ENCODE assay signal across 9 cellular contexts in genomic region chr9:4986783-4987182, GRCh38. TPM values are rescaled to one million over a fixed set of nuclear protein-coding genes. Genes with fewer than 3 reads are reported as not detected.
DNase-seq lines count a peak whose midpoint lies in the region; ATAC-seq and TF ChIP-seq lines count a peak whose summit lies in the region.
"Had no signal": no experiment of that assay in that cellular context is flagged by ENCODE, and none has a peak within 500 bp of the region (broad histone marks: within the 10 kb centered on the region; RNA-seq: fewer than 3 reads in every experiment).

No MANE protein-coding gene starts in this region.

- H3K4me3 Mint-ChIP-seq in activated T-cell treated with anti-CD3 and anti-CD28 coated beads, Interleukin-2, amount 50 U/mL, for 72 hours: peak overlapping the region in 1 of 2 donors; percentile 96
- peak overlapping the region; percentile 26 for H3K4me3 Mint-ChIP-seq in activated B cell treated with CpG ODN at 0.5 μM for 24 hours

- H3K4me3 ChIP-seq in gastroesophageal sphincter (peak overlapping the region; percentile 71 to 97), thoracic aorta (peak overlapping the region; percentile 88)

- peak overlapping the region; percentile 89 for H3K27ac Mint-ChIP-seq in activated T-cell treated with anti-CD3 and anti-CD28 coated beads, Interleukin-2, amount 50 U/mL, for 72 hours
- no peak overlapping the region for H3K27ac Mint-ChIP-seq in activated B cell treated with CpG ODN at 0.5 μM for 24 hours

- peaks cover 8 to 14% of the 10 kb centered on the region in 2 donors for H3K36me3 Mint-ChIP-seq in activated T-cell treated with anti-CD3 and anti-CD28 coated beads, Interleukin-2, amount 50 U/mL, for 72 hours (ENCODE audit: insufficient read depth in 2 of 2)
- H3K36me3 Mint-ChIP-seq in activated B cell treated with CpG ODN at 0.5 μM for 24 hours (ENCODE audit: low read depth): peaks cover 11% of the 10 kb centered on the region

- TF ChIP-seq CTCF in activated B cell treated with CpG ODN at 0.5 μM for 24 hours (IDR thresholded peaks at IDR 0.05) (no peak), gastroesophageal sphincter (IDR thresholded peaks at IDR 0.05) (no peak), thoracic aorta (IDR thresholded peaks at IDR 0.05) (no peak), RWPE1 (conservative IDR thresholded peaks at IDR 0.05; ENCODE audit: low read depth) (no peak)

- TF ChIP-seq EP300 in gastroesophageal sphincter (IDR thresholded peaks at IDR 0.05): no peak

- WGBS in gastroesophageal sphincter (ENCODE audit: low coverage in 1 of 2), 2 donors: 67 to 73% methylated on average over 4 of the region's 4 CpGs

- no peaks in the 10 kb centered on the region for H3K27me3 Mint-ChIP-seq in activated T-cell treated with anti-CD3 and anti-CD28 coated beads, Interleukin-2, amount 50 U/mL, for 72 hours (ENCODE audit: low read depth)
- no peaks in the 10 kb centered on the region for H3K27me3 Mint-ChIP-seq in activated B cell treated with CpG ODN at 0.5 μM for 24 hours

- CTCF ChIA-PET in activated B cell treated with CpG ODN at 0.5 μM for 24 hours (lab: Charles Lee): interaction anchor here (0.9 to 6.2 kb wide), 6 partner anchors 62 to 455 kb away, joined by 3 to 54 read pairs (median 6); partner anchors contain the start of gene CDC37L1
- CTCF ChIA-PET in RWPE1 (lab: Yijun Ruan, JAX): no interaction called here

- no peaks in the 10 kb centered on the region for H3K9me3 Mint-ChIP-seq in activated T-cell treated with anti-CD3 and anti-CD28 coated beads, Interleukin-2, amount 50 U/mL, for 72 hours
- H3K9me3 Mint-ChIP-seq in activated B cell treated with CpG ODN at 0.5 μM for 24 hours: no peaks in the 10 kb centered on the region

- ATAC-seq in activated T-cell treated with anti-CD3 and anti-CD28 coated beads, Interleukin-2, amount 50 U/mL, for 72 hours (replicated peaks in 1 of 2): no peak
- no peak for ATAC-seq in activated B cell treated with CpG ODN at 0.5 μM for 24 hours (ENCODE audit: low read depth)
- no peak for ATAC-seq in gastroesophageal sphincter
- no peak for ATAC-seq in thoracic aorta (ENCODE audit: insufficient number of reproducible peaks, low FRiP score, low read depth)

- no peak for TF ChIP-seq POLR2A in gastroesophageal sphincter (IDR thresholded peaks at IDR 0.05)

- peak overlapping the region in 3 of 4 donors; percentile 97 to 99 (median 99) for H3K27ac ChIP-seq in gastroesophageal sphincter
- H3K27ac ChIP-seq in thoracic aorta: peak overlapping the region; percentile 49 to 95
- H3K27ac ChIP-seq in RWPE1: no peak overlapping the region

- H3K27me3 ChIP-seq in gastroesophageal sphincter: no peaks in the 10 kb centered on the region
- H3K27me3 ChIP-seq in thoracic aorta (replicated peaks; ENCODE audit: insufficient read depth): no peaks in the 10 kb centered on the region

- POLR2A ChIA-PET in activated B cell treated with CpG ODN at 0.5 μM for 24 hours (lab: Charles Lee) (interaction anchor here (0.7 to 2.7 kb wide), 7 partner anchors 9 to 450 kb away, joined by 3 to 23 read pairs (median 5); partner anchors contain the start of genes AK3, PLGRKT and RCL1), RWPE1 (lab: Yijun Ruan, JAX; ENCODE audit: low non-redundant PET) (no interaction called here)

- H3K4me1 ChIP-seq in gastroesophageal sphincter: peaks cover 15 to 68% (median 28%) of the 10 kb centered on the region in 3 donors
- H3K4me1 ChIP-seq in thoracic aorta (ENCODE audit: control insufficient read depth in 1 of 2, low read depth in 2 of 2): peaks cover 30 to 66% of the 10 kb centered on the region in 2 donors

- H3K36me3 ChIP-seq in gastroesophageal sphincter (peaks cover 0 to 4% of the 10 kb centered on the region in 2 donors), thoracic aorta (peaks cover 2% of the 10 kb centered on the region)

- DNase-seq in activated T-cell treated with anti-CD3 and anti-CD28 coated beads, Interleukin-2, amount 50 U/mL, for 72 hours: no peak
- DNase-seq in activated T-cell treated with anti-CD3 and anti-CD28 coated beads, Interleukin-2, amount 50 U/mL, for 48 hours: no peak
- DNase-seq in activated B cell treated with CpG ODN at 0.5 μM for 24 hours (no peak), thoracic aorta (ENCODE audit: low spot score) (no peak), NCI-H146 (lab: John Stamatoyannopoulos, UW) (no peak), SIG-M5 treated with dmso at 0.1 percent for 504 hours (lab: John Stamatoyannopoulos, UW; ENCODE audit: unreplicated experiment) (no peak), RWPE1 (ENCODE audit: low spot score) (no peak)
- DNase-seq: NCI-H2171 treated with DMSO at 0.1 percent for 48 hours had no signal

- H3K4me1 Mint-ChIP-seq in activated T-cell treated with anti-CD3 and anti-CD28 coated beads, Interleukin-2, amount 50 U/mL, for 72 hours (ENCODE audit: low read depth): peaks cover 44% of the 10 kb centered on the region
- H3K4me1 Mint-ChIP-seq in activated B cell treated with CpG ODN at 0.5 μM for 24 hours: peaks cover 41% of the 10 kb centered on the region

- H3K9me3 ChIP-seq in gastroesophageal sphincter (no peaks in the 10 kb centered on the region), thoracic aorta (no peaks in the 10 kb centered on the region)

- intact Hi-C loops in activated B cell treated with CpG ODN at 0.5 μM for 24 hours (cut with micrococcal nuclease): loop anchor here (5.0 to 10.0 kb wide), 6 partner anchors 324 to 1768 kb away; partner anchors contain the start of genes KDM4C, PLGRKT, PLPP6 and RFX3

RNA-seq across cellular contexts. Expression of gene JAK2, which starts 1.7 kb away (rescaled TPM):
- 10 to 100 TPM; 30.3 to 31.9 TPM for total RNA-seq in activated T-cell treated with anti-CD3 and anti-CD28 coated beads, Interleukin-2, amount 50 U/mL, for 72 hours
- total RNA-seq in activated B cell treated with CpG ODN at 0.5 μM for 24 hours: 19.2 and 21.3 TPM in 2 replicates
- 10 to 100 TPM; 29.9 to 45.5 (median 35.8) TPM for total RNA-seq in gastroesophageal sphincter
- total RNA-seq in thoracic aorta: 10 to 100 TPM; 77.8 to 90.0 TPM
